ENCODE assay signal across 10 cellular contexts in the genomic region with DNA sequence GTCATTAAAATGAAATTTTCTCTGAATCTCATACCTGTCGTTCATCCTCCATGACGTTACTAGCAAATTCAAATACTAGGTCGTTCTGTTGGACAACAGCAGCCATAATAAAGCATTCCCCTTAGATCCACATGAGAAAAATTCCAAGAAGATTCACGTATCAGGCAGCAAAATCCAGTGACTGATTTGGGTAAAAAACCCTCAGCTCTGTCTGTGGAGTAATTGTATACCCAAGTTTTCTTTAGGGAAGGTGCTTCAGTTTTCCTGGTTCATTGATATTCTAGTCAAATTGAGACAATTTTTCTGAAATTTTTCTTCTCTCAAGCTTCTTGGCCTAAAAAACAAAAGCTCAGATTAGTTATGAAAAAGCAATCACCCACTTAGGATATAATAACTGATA. TPM values are rescaled to one million over a fixed set of nuclear protein-coding genes. Genes with fewer than 3 reads are reported as not detected.
DNase-seq lines count a peak whose midpoint lies in the region; ATAC-seq and TF ChIP-seq lines count a peak whose summit lies in the region.
"Had no signal": no experiment of that assay in that cellular context is flagged by ENCODE, and none has a peak within 500 bp of the region (broad histone marks: within the 10 kb centered on the region; RNA-seq: fewer than 3 reads in every experiment).

No MANE protein-coding gene starts in this region.

- intact Hi-C loops in PC-3 (cut with micrococcal nuclease) (no loop called here), Caco-2 (cut with micrococcal nuclease; ENCODE audit: unreplicated experiment) (no loop called here)

- peak overlapping the region; percentile 84 to 99 (median 92) for H3K4me3 Mint-ChIP-seq in naive thymus-derived CD8-positive, alpha-beta T cell
- no peak overlapping the region for H3K4me3 Mint-ChIP-seq in Caco-2 (ENCODE audit: unreplicated experiment)

- ATAC-seq in naive thymus-derived CD8-positive, alpha-beta T cell, result no peak
- no peak for ATAC-seq in PC-3

- H3K4me1 ChIP-seq in ACC112 (ENCODE audit: control insufficient read depth, insufficient read depth, low read length, unreplicated experiment), result peaks cover 37% of the 10 kb centered on the region
- H3K4me1 ChIP-seq in PC-3 (ENCODE audit: insufficient read depth, low read length), result peaks cover 10% of the 10 kb centered on the region
- peaks cover 7% of the 10 kb centered on the region; the same call in 1 of the 2 replicates for H3K4me1 ChIP-seq in Caco-2

- no peaks in the 10 kb centered on the region for H3K27me3 ChIP-seq in ACC112 (ENCODE audit: insufficient read depth, low read length)
- H3K27me3 ChIP-seq in HL-60 (ENCODE audit: insufficient read depth, poor library complexity, severe bottlenecking), result no peaks in the 10 kb centered on the region
- no peaks in the 10 kb centered on the region for H3K27me3 ChIP-seq in PC-3 (ENCODE audit: low read length)
- no peaks in the 10 kb centered on the region for H3K27me3 ChIP-seq in Caco-2 (replicated peaks; ENCODE audit: control insufficient read depth, insufficient read depth, low read length)

- peaks cover 5% of the 10 kb centered on the region; the same call in 1 of the 2 replicates for H4K20me1 ChIP-seq in PC-3 (ENCODE audit: low read length)

- no peak overlapping the region for H2AFZ ChIP-seq in ACC112 (ENCODE audit: low read length, unreplicated experiment)
- no peak overlapping the region for H2AFZ ChIP-seq in PC-3 (ENCODE audit: low read length)

- H3K9me2 ChIP-seq in PC-3 (replicated peaks; ENCODE audit: low read length), result no peaks in the 10 kb centered on the region

- peak overlapping the region; percentile 88 for H3K27ac ChIP-seq in ACC112 (ENCODE audit: low read depth, low read length)
- H3K27ac ChIP-seq in HL-60 (replicated peaks), result peak overlapping the region; percentile 76
- H3K27ac ChIP-seq in PC-3 (ENCODE audit: low read length), result no peak overlapping the region

- H3K4me3 ChIP-seq in ACC112 (ENCODE audit: low read depth, low read length), result peak overlapping the region; percentile 18; the same call in 1 of the 2 replicates
- peak overlapping the region; percentile 53 for H3K4me3 ChIP-seq in HL-60 (replicated peaks; ENCODE audit: insufficient read depth, low read length)
- H3K4me3 ChIP-seq in cardiac fibroblast (replicated peaks in 1 of 2; ENCODE audit: low read depth in 2 of 2, low read length in 2 of 2), result peak overlapping the region; percentile 0 to 18
- H3K4me3 ChIP-seq in PC-3 (ENCODE audit: low read length), result no peak overlapping the region
- no peak overlapping the region for H3K4me3 ChIP-seq in Caco-2 (ENCODE audit: low read depth, low read length)

- H3K79me2 ChIP-seq in ACC112 (ENCODE audit: control insufficient read depth, insufficient read depth, low read length, unreplicated experiment) (peaks cover 59% of the 10 kb centered on the region), PC-3 (ENCODE audit: low read length) (peaks cover 21% of the 10 kb centered on the region)

- DNase-seq in HL-60 (ENCODE audit: low read depth in 1 of 2, low spot score in 1 of 2), result no peak
- DNase-seq in cardiac fibroblast (ENCODE audit: low read depth in 2 of 2), result peak in 1 of 2 donors; percentile 8
- no peak for DNase-seq in naive thymus-derived CD8-positive, alpha-beta T cell
- DNase-seq in NCI-H2171 treated with DMSO at 0.1 percent for 48 hours (lab: John Stamatoyannopoulos, UW), result no peak
- DNase-seq in stimulated activated CD4-positive, alpha-beta T cell treated with anti-CD3 and anti-CD28 coated beads, Interleukin-15, amount 100 ng/mL, for 24 hours, result no peak
- no peak for DNase-seq in PC-3
- no peak for DNase-seq in Caco-2
- DNase-seq: Calu3, NCI-H187 had no signal

- CTCF ChIA-PET in PC-3 (lab: Charles Lee) (no interaction called here), Caco-2 (lab: Charles Lee) (no interaction called here)

- POLR2A ChIA-PET in naive thymus-derived CD8-positive, alpha-beta T cell (lab: Charles Lee), result interaction anchor here (0.8 to 1.9 kb wide), 8 partner anchors 8 to 1950 kb away, joined by 3 to 9 read pairs (median 4); a partner anchor contains a TSS
- POLR2A ChIA-PET in PC-3 (lab: Charles Lee; ENCODE audit: unreplicated experiment), result no interaction called here
- POLR2A ChIA-PET in Caco-2 (lab: Charles Lee), result no interaction called here

- H3K4me2 ChIP-seq in PC-3 (ENCODE audit: low read length), result no peak overlapping the region

- BruUV-seq in PC-3 (replicated peaks; lab: Mats Ljungman, UMichigan), result no TSS peak
- BruUV-seq in Caco-2 (replicated peaks; lab: Mats Ljungman, UMichigan), result no TSS peak

- no peak overlapping the region for H3K9ac ChIP-seq in PC-3 (ENCODE audit: low read length)

- TF ChIP-seq CTCF in HL-60 (IDR thresholded peaks at IDR 0.05; ENCODE audit: insufficient read depth, low read length) (no peak), cardiac fibroblast (IDR thresholded peaks at IDR 0.05; ENCODE audit: low read depth, low read length) (no peak), PC-3 (conservative IDR thresholded peaks at IDR 0.05; ENCODE audit: low read depth, low read length) (no peak), Caco-2 (IDR thresholded peaks at IDR 0.05; ENCODE audit: insufficient read depth in 1 of 2, low read depth in 1 of 2, low read length in 1 of 2, severe bottlenecking in 1 of 2, unreplicated experiment in 1 of 2) (no peak)

- H3K27me3 Mint-ChIP-seq in naive thymus-derived CD8-positive, alpha-beta T cell, result no peaks in the 10 kb centered on the region
- no peaks in the 10 kb centered on the region for H3K27me3 Mint-ChIP-seq in Caco-2 (ENCODE audit: insufficient read depth, unreplicated experiment)

- H3K9me3 Mint-ChIP-seq in naive thymus-derived CD8-positive, alpha-beta T cell, result no peaks in the 10 kb centered on the region
- H3K9me3 Mint-ChIP-seq in Caco-2 (ENCODE audit: unreplicated experiment), result no peaks in the 10 kb centered on the region

- H3K36me3 Mint-ChIP-seq in naive thymus-derived CD8-positive, alpha-beta T cell, result peaks cover 7 to 30% (median 10%) of the 10 kb centered on the region in 3 donors
- peaks cover 37% of the 10 kb centered on the region for H3K36me3 Mint-ChIP-seq in Caco-2 (ENCODE audit: insufficient read depth, unreplicated experiment)

- H3K27ac Mint-ChIP-seq in naive thymus-derived CD8-positive, alpha-beta T cell, result peak overlapping the region; percentile 94 to 99 (median 96)
- H3K27ac Mint-ChIP-seq in Caco-2 (ENCODE audit: unreplicated experiment), result no peak overlapping the region

- H3K36me3 ChIP-seq in ACC112 (ENCODE audit: insufficient read depth, low read length) (peaks cover 5% of the 10 kb centered on the region; the same call in 1 of the 2 replicates), PC-3 (ENCODE audit: low read depth, low read length) (no peaks in the 10 kb centered on the region), Caco-2 (ENCODE audit: control insufficient read depth, insufficient read depth, low read length) (no peaks in the 10 kb centered on the region)

- H3K4me1 Mint-ChIP-seq in naive thymus-derived CD8-positive, alpha-beta T cell, result peaks cover 32 to 81% (median 63%) of the 10 kb centered on the region in 4 donors
- H3K4me1 Mint-ChIP-seq in Caco-2 (ENCODE audit: low read depth, unreplicated experiment), result peaks cover 28% of the 10 kb centered on the region

- H3F3A ChIP-seq in PC-3 (ENCODE audit: low read length, unreplicated experiment), result no peaks in the 10 kb centered on the region

- H3K9me3 ChIP-seq in PC-3 (ENCODE audit: low read length) (no peaks in the 10 kb centered on the region), Caco-2 (no peaks in the 10 kb centered on the region)

RNA-seq across cellular contexts. Expression of a gene that starts 37.2 kb away (rescaled TPM):
- total RNA-seq in naive thymus-derived CD8-positive, alpha-beta T cell, result 100 to 1,000 TPM; 184 to 200 TPM
- 100 to 1,000 TPM; 127 to 155 (median 130) TPM for polyA plus RNA-seq in naive thymus-derived CD8-positive, alpha-beta T cell
- 15.3 and 17.7 TPM in 2 replicates for total RNA-seq in PC-3 (2014; rRNA removed)
- total RNA-seq in Caco-2 (2022), result 108 and 116 TPM in 2 replicates

Comparison
In these comparisons a context has a peak if more than half of its experiments do, and no peak if none do; other contexts are left out.
1. H3K4me3 ChIP-seq: peak in ACC112 (single experiment), HL-60 (single experiment) and cardiac fibroblast (2 of 2); none in PC-3 (single experiment) and Caco-2 (single experiment).